In genomic region chr10:116980041-116980440, GRCh38 we compare ENCODE assay signal across 30 cellular contexts.
"Had no signal": no experiment of that assay in that cellular context is flagged by ENCODE, and none has a peak within 500 bp of the region (broad histone marks: within the 10 kb centered on the region; RNA-seq: fewer than 3 reads in every experiment).

No MANE protein-coding gene starts in this region.

- H3K4me1 ChIP-seq: parathyroid adenoma, psoas muscle, sigmoid colon, spleen, testis, tibial artery, transverse colon, upper lobe of right lung, uterus had no signal

- ATAC-seq: naive thymus-derived CD4-positive, alpha-beta T cell; natural killer cell; psoas muscle; right cardiac atrium; right lobe of liver; stimulated activated memory B cell treated with anti-CD40 and anti-IgM and Interleukin-4, amounts not matched to agents 10 μg/mL and 1 μg/mL and 100 μg/mL, for 72 hours; stimulated activated naive CD8-positive, alpha-beta T cell treated with anti-CD3 and anti-CD28 coated beads, Interleukin-15, amount 100 ng/mL, for 72 hours; stimulated activated naive CD8-positive, alpha-beta T cell treated with anti-CD3 and anti-CD28 coated beads, Interleukin-15, Interleukin-2, amounts not matched to agents 100 U/mL and 50 U/mL, for 24 hours; upper lobe of right lung had no signal

- H3K27ac Mint-ChIP-seq: naive thymus-derived CD4-positive, alpha-beta T cell; natural killer cell; nephron; neural progenitor cell; progenitor cell of endocrine pancreas; stimulated activated memory B cell treated with anti-CD40 and anti-IgM and Interleukin-4, amounts not matched to agents 10 μg/mL and 1 μg/mL and 100 μg/mL, for 72 hours; stimulated activated naive CD8-positive, alpha-beta T cell treated with anti-CD3 and anti-CD28 coated beads, Interleukin-15, amount 100 ng/mL, for 72 hours; type B pancreatic cell had no signal

- H3K36me3 Mint-ChIP-seq: naive thymus-derived CD4-positive, alpha-beta T cell; natural killer cell; neural progenitor cell; stimulated activated memory B cell treated with anti-CD40 and anti-IgM and Interleukin-4, amounts not matched to agents 10 μg/mL and 1 μg/mL and 100 μg/mL, for 72 hours; type B pancreatic cell had no signal

- H3K27ac ChIP-seq: ovary, parathyroid adenoma, psoas muscle, right lobe of liver, sigmoid colon, spleen, testis, tibial artery, transverse colon, upper lobe of right lung, uterus had no signal

- H3K4me1 Mint-ChIP-seq: natural killer cell; stimulated activated memory B cell treated with anti-CD40 and anti-IgM and Interleukin-4, amounts not matched to agents 10 μg/mL and 1 μg/mL and 100 μg/mL, for 72 hours; stimulated activated naive CD8-positive, alpha-beta T cell treated with anti-CD3 and anti-CD28 coated beads, Interleukin-15, amount 100 ng/mL, for 72 hours had no signal

- H3K4me3 Mint-ChIP-seq: naive thymus-derived CD4-positive, alpha-beta T cell; natural killer cell; nephron; neural progenitor cell; stimulated activated memory B cell treated with anti-CD40 and anti-IgM and Interleukin-4, amounts not matched to agents 10 μg/mL and 1 μg/mL and 100 μg/mL, for 72 hours; stimulated activated naive CD8-positive, alpha-beta T cell treated with anti-CD3 and anti-CD28 coated beads, Interleukin-15, amount 100 ng/mL, for 72 hours; type B pancreatic cell had no signal

- H3K4me3 ChIP-seq: neural progenitor cell, ovary, psoas muscle, right lobe of liver, sigmoid colon, smooth muscle cell, spleen, testis, tibial artery, transverse colon, upper lobe of right lung, uterus had no signal

- H3K27me3 ChIP-seq: neural progenitor cell, ovary, right lobe of liver, sigmoid colon, spleen, testis, tibial artery, transverse colon, upper lobe of right lung, uterus had no signal

- DNase-seq: naive thymus-derived CD4-positive, alpha-beta T cell; natural killer cell; occipital lobe; ovary; posterior cingulate gyrus; psoas muscle; right cardiac atrium; right lobe of liver; sigmoid colon; spleen; stimulated activated CD4-positive, alpha-beta T cell treated with anti-CD3 and anti-CD28 coated beads, Interleukin-12 subunit alpha, Interleukin-12 subunit beta, amount 100 ng/mL, for 4 hours; stimulated activated CD4-positive, alpha-beta T cell treated with anti-CD3 and anti-CD28 coated beads, Interleukin-1b, Interleukin-23, amount 100 ng/mL, for 48 hours; stimulated activated CD4-positive, alpha-beta T cell treated with anti-CD3 and anti-CD28 coated beads, Interleukin-4, amount 100 ng/mL, for 1 hour; stimulated activated CD4-positive, alpha-beta T cell treated with anti-CD3 and anti-CD28 coated beads, Interleukin-4, amount 100 ng/mL, for 4 hours; stimulated activated CD8-positive, alpha-beta memory T cell treated with anti-CD3 and anti-CD28 coated beads, Interleukin-4, amount 100 ng/mL, for 48 hours; stimulated activated naive CD4-positive, alpha-beta T cell; stimulated activated naive CD8-positive, alpha-beta T cell treated with anti-CD3 and anti-CD28 coated beads, Interleukin-15, amount 100 ng/mL, for 72 hours; stimulated activated naive CD8-positive, alpha-beta T cell treated with anti-CD3 and anti-CD28 coated beads, Interleukin-15, Interleukin-2, amounts not matched to agents 100 U/mL and 50 U/mL, for 24 hours; testis; tibial artery; transverse colon; upper lobe of right lung; uterus had no signal

- H3K9me3 ChIP-seq: ovary, psoas muscle, right lobe of liver, sigmoid colon, spleen, testis, tibial artery, transverse colon, upper lobe of right lung, uterus had no signal

- H3K9ac ChIP-seq: neural progenitor cell, parathyroid adenoma had no signal

- H3K27me3 Mint-ChIP-seq: progenitor cell of endocrine pancreas; stimulated activated memory B cell treated with anti-CD40 and anti-IgM and Interleukin-4, amounts not matched to agents 10 μg/mL and 1 μg/mL and 100 μg/mL, for 72 hours; type B pancreatic cell had no signal

- H3K36me3 ChIP-seq: neural progenitor cell, ovary, spleen, tibial artery, transverse colon, upper lobe of right lung, uterus had no signal
